ENCODE assay signal across 14 cellular contexts in genomic region chr14:71594828-71595227, GRCh38.
DNase-seq lines count a peak whose midpoint lies in the region; ATAC-seq and TF ChIP-seq lines count a peak whose summit lies in the region.
"Had no signal": no experiment of that assay in that cellular context is flagged by ENCODE, and none has a peak within 500 bp of the region (broad histone marks: within the 10 kb centered on the region; RNA-seq: fewer than 3 reads in every experiment).

No MANE protein-coding gene starts in this region.

- POLR2A ChIA-PET in activated CD4-positive, alpha-beta T cell treated with anti-CD3 and anti-CD28 coated beads for 36 hours (lab: Charles Lee), result interaction anchor here (0.5 to 0.9 kb wide), 2 partner anchors 18 to 40 kb away, joined by 5 to 6 read pairs; no protein-coding TSS in a partner anchor

- TF ChIP-seq CTCF in brain (conservative IDR thresholded peaks at IDR 0.05), result no peak
- TF ChIP-seq CTCF in lower lobe of right lung (IDR thresholded peaks at IDR 0.05), result no peak

- no peak overlapping the region for H3K4me3 Mint-ChIP-seq in activated CD4-positive, alpha-beta T cell treated with anti-CD3 and anti-CD28 coated beads for 36 hours
- peak overlapping the region in 4 of 5 experiments; percentile 12 to 42 (median 24) for H3K4me3 Mint-ChIP-seq in brain

- H3K4me3 ChIP-seq in lower lobe of right lung, result no peak overlapping the region
- H3K4me3 ChIP-seq: esophagus muscularis mucosa, tibial nerve had no signal

- H3K27me3 Mint-ChIP-seq in activated CD4-positive, alpha-beta T cell treated with anti-CD3 and anti-CD28 coated beads for 36 hours, result no peaks in the 10 kb centered on the region
- H3K27me3 Mint-ChIP-seq in brain, result no peaks in the 10 kb centered on the region

- no peak overlapping the region for H3K27ac ChIP-seq in lower lobe of right lung
- H3K27ac ChIP-seq: esophagus muscularis mucosa had no signal

- H3K27ac Mint-ChIP-seq in activated CD4-positive, alpha-beta T cell treated with anti-CD3 and anti-CD28 coated beads for 36 hours, result peak overlapping the region; percentile 59
- H3K27ac Mint-ChIP-seq in brain, result peak overlapping the region in 3 of 5 experiments; percentile 1 to 81 (median 14)

- intact Hi-C loops in activated CD4-positive, alpha-beta T cell treated with anti-CD3 and anti-CD28 coated beads for 36 hours (cut with DNase I, micrococcal nuclease), result no loop called here
- intact Hi-C loops in sciatic nerve (cut with DNase I) (no loop called here), lower lobe of right lung (cut with DNase I) (no loop called here)

- CTCF ChIA-PET in activated CD4-positive, alpha-beta T cell treated with anti-CD3 and anti-CD28 coated beads for 36 hours (lab: Charles Lee), result interaction anchor here (0.6 to 1.3 kb wide), 5 partner anchors 10 to 452 kb away, joined by 3 to 5 read pairs (median 3); no protein-coding TSS in a partner anchor

- no peaks in the 10 kb centered on the region for H3K36me3 ChIP-seq in lower lobe of right lung
- H3K36me3 ChIP-seq: esophagus muscularis mucosa had no signal

- no peaks in the 10 kb centered on the region for H3K27me3 ChIP-seq in lower lobe of right lung (ENCODE audit: low read depth)
- H3K27me3 ChIP-seq: esophagus muscularis mucosa, tibial nerve had no signal

- H3K4me1 Mint-ChIP-seq in activated CD4-positive, alpha-beta T cell treated with anti-CD3 and anti-CD28 coated beads for 36 hours, result peaks cover 58% of the 10 kb centered on the region
- H3K4me1 Mint-ChIP-seq in brain, result peaks cover 37% of the 10 kb centered on the region

- peaks cover 21% of the 10 kb centered on the region for H3K4me1 ChIP-seq in lower lobe of right lung

- peaks cover 4% of the 10 kb centered on the region for H3K9me3 Mint-ChIP-seq in activated CD4-positive, alpha-beta T cell treated with anti-CD3 and anti-CD28 coated beads for 36 hours (ENCODE audit: low read depth)
- peaks cover under 1 to 6% (median 4%) of the 10 kb centered on the region in 5 experiments for H3K9me3 Mint-ChIP-seq in brain

- H3K9me3 ChIP-seq in lower lobe of right lung, result no peaks in the 10 kb centered on the region

- peak; percentile 25 for DNase-seq in activated CD4-positive, alpha-beta T cell treated with anti-CD3 and anti-CD28 coated beads for 36 hours
- no peak for DNase-seq in activated CD4-positive, alpha-beta T cell treated with anti-CD3 and anti-CD28 coated beads for 48 hours
- DNase-seq in NCI-H69 (lab: John Stamatoyannopoulos, UW) (peak; percentile 17), sciatic nerve (ENCODE audit: low spot score) (peak; percentile 62), ureter (ENCODE audit: low spot score) (no peak), lower lobe of right lung (no peak)
- DNase-seq: ACHN, EL, Karpas-422, T-helper 9 cell had no signal

- peak; percentile 43 for ATAC-seq in activated CD4-positive, alpha-beta T cell treated with anti-CD3 and anti-CD28 coated beads for 36 hours
- ATAC-seq in sciatic nerve, result peak; percentile 85
- no peak for ATAC-seq in GM19455 (IDR thresholded peaks at IDR 0.05; ENCODE audit: unreplicated experiment)
- ATAC-seq in lower lobe of right lung, result no peak

- H3K36me3 Mint-ChIP-seq in activated CD4-positive, alpha-beta T cell treated with anti-CD3 and anti-CD28 coated beads for 36 hours (ENCODE audit: low read depth), result peaks cover 16% of the 10 kb centered on the region
- H3K36me3 Mint-ChIP-seq in brain, result peaks cover 15% of the 10 kb centered on the region

Comparison
In these comparisons a context has a peak if more than half of its experiments do, and no peak if none do; other contexts are left out.
1. DNase-seq: peak in activated CD4-positive, alpha-beta T cell treated with anti-CD3 and anti-CD28 coated beads for 36 hours (single experiment), NCI-H69 (single experiment) and sciatic nerve (single experiment); none in activated CD4-positive, alpha-beta T cell treated with anti-CD3 and anti-CD28 coated beads for 48 hours (single experiment), ureter (single experiment) and lower lobe of right lung (single experiment).
2. ATAC-seq: peak in activated CD4-positive, alpha-beta T cell treated with anti-CD3 and anti-CD28 coated beads for 36 hours (single experiment) and sciatic nerve (single experiment); none in GM19455 (single experiment) and lower lobe of right lung (0 of 2).